ENCODE assay signal across 1 cellular context in the genomic region with DNA sequence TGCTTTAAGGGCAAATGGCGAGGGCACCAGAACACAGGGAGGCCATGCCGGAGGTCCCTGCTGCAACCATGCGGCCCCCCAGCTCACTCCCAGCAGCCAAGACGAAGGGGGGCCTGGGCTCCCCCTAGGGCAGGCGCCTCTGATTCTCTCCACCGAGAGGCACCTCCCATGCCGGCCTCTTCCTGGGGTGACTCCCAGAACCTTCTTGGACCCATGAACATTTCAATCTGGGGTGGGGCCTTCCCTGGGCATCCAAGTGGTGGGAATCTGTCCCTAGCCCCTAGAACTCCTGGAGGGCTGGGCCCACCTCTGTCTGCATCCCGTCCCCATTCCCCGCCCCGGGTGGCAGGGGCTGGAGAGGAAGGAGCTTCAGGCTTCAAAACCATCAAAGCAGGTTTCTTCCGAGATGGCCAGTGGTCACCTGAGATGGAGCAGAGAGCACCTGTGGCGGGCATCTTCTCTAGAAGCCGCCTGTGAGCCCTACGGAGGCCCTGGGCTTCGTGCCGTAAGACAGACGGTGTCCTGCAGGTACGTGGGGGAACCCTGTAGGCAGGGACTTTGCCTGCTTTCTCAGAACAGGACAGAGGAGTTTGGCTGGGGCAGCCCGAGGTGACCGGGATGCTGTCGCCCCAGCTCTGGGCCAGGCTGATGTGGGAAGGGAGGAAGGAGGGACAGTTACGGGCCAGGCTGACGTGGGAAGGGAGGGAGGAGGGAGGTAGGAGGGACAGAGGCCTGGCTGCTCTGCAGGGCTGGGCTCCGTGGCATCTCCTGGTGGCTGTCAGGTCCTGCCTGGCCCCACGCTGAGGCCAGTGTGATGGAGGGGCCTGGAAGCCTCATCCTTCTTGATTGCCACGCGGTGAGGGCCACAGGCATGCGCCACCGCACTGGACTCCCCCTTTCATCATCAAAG.
TF ChIP-seq lines count a peak whose summit lies in the region.

No MANE protein-coding gene starts in this region.

TF ChIP-seq in SK-N-SH, 30 proteins besides CTCF, POLR2A, EP300 and RAD21 (continued from another document):
- TF ChIP-seq, protein P1, sequence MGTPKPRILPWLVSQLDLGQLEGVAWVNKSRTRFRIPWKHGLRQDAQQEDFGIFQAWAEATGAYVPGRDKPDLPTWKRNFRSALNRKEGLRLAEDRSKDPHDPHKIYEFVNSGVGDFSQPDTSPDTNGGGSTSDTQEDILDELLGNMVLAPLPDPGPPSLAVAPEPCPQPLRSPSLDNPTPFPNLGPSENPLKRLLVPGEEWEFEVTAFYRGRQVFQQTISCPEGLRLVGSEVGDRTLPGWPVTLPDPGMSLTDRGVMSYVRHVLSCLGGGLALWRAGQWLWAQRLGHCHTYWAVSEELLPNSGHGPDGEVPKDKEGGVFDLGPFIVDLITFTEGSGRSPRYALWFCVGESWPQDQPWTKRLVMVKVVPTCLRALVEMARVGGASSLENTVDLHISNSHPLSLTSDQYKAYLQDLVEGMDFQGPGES (IDR thresholded peaks at IDR 0.05; ENCODE audit: low read depth, low read length) = no peak
- TF ChIP-seq TCF12 (IDR thresholded peaks at IDR 0.05) (no peak), NRF1 (IDR thresholded peaks at IDR 0.05; ENCODE audit: low read depth, low read length) (no peak), JUND (IDR thresholded peaks at IDR 0.05) (no peak), GABPA (IDR thresholded peaks at IDR 0.05; ENCODE audit: low read depth) (no peak)
